In the genomic region with DNA sequence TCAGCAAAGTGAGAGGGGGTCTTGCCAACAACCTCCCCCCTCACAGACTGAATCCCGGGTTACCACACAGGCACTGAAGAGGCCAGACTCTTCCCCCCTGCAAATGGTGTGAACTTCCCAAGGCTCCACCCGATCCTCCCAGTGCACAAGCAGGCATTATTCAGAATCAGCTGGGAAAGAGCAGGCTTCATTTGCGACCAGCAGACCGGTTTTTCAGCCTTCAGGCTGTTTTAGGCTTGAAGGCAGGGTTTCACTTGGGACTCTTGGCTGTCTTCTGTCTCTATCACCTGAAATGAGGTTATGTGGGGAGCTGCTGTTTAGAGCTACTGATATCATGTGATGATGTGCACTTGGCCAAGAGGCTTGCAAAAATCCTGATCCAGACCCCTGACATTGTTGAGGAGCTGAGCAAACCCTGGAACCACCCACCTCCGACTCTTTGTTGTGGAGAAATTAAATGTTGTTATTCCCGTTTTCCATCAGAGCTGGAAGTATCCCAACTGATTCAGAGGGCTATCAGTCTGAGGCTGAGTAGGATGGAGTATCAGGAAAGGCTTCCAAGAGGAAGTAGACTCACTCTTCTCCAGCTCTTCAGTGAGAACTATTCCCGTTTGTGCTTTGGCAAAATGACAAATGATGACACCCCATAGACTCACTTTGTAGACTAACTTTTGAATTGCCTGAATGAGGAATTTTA, we compare ENCODE assay signal across 16 cellular contexts.
DNase-seq lines count a peak whose midpoint lies in the region; ATAC-seq and TF ChIP-seq lines count a peak whose summit lies in the region.
"Had no signal": no experiment of that assay in that cellular context is flagged by ENCODE, and none has a peak within 500 bp of the region (broad histone marks: within the 10 kb centered on the region; RNA-seq: fewer than 3 reads in every experiment).

No MANE protein-coding gene starts in this region.

- peak overlapping the region; percentile 8 to 96 (median 89) for H3K27ac Mint-ChIP-seq in nephron
- H3K27ac Mint-ChIP-seq: CD4-positive, CD25-positive, alpha-beta regulatory T cell; T-helper 1 cell treated with Interleukin-12 subunit alpha and Interleukin-12 subunit beta and Interleukin-4 antibody, amounts not matched to agents 30 μg/mL and 1 μg/mL, for 36 hours had no signal

- no peaks in the 10 kb centered on the region for H3K9me2 ChIP-seq in Karpas-422 (replicated peaks; ENCODE audit: insufficient read depth, low read length)

- H2AFZ ChIP-seq in Karpas-422 (ENCODE audit: low read length) = no peak overlapping the region

- H3K9me3 Mint-ChIP-seq in nephron = peaks cover 6% of the 10 kb centered on the region
- H3K9me3 Mint-ChIP-seq: CD4-positive, CD25-positive, alpha-beta regulatory T cell; T-helper 1 cell treated with Interleukin-12 subunit alpha and Interleukin-12 subunit beta and Interleukin-4 antibody, amounts not matched to agents 30 μg/mL and 1 μg/mL, for 36 hours had no signal

- no peak overlapping the region for H3K4me2 ChIP-seq in Karpas-422 (ENCODE audit: low read depth, low read length, poor library complexity, severe bottlenecking)

- no peaks in the 10 kb centered on the region for H3K36me3 ChIP-seq in Karpas-422 (ENCODE audit: insufficient read depth, low read length)
- H3K36me3 ChIP-seq: adrenal gland, neutrophil had no signal

- TF ChIP-seq CTCF in nephron (IDR thresholded peaks at IDR 0.05; ENCODE audit: unreplicated experiment in 3 of 3) = no peak

- peaks cover 24% of the 10 kb centered on the region for H3K4me1 ChIP-seq in Karpas-422 (ENCODE audit: low read length)

- no peak overlapping the region for H3K9ac ChIP-seq in Karpas-422 (ENCODE audit: low read length)

- ATAC-seq in GM21367 (IDR thresholded peaks at IDR 0.05; ENCODE audit: unreplicated experiment) = no peak
- ATAC-seq: GM12878 had no signal

- H3K4me1 Mint-ChIP-seq in nephron = peaks cover 50% of the 10 kb centered on the region

- no peaks in the 10 kb centered on the region for H3K27me3 ChIP-seq in Karpas-422 (ENCODE audit: low read length)
- H3K27me3 ChIP-seq: adrenal gland had no signal

- H3K4me3 ChIP-seq in Karpas-422 (ENCODE audit: low read length) = no peak overlapping the region
- H3K4me3 ChIP-seq: adrenal gland, GM12878 had no signal

- DNase-seq in AG20443 (ENCODE audit: low spot score) = peak; percentile 70
- DNase-seq in M059J (ENCODE audit: low read depth) = peak; percentile 89
- DNase-seq in dermis blood vessel endothelial cell = peak; percentile 10
- no peak for DNase-seq in NCI-H1092 treated with DMSO at 0.1 percent for 48 hours (lab: John Stamatoyannopoulos, UW)
- no peak for DNase-seq in Karpas-422
- DNase-seq in DMS153 (lab: John Stamatoyannopoulos, UW) = no peak
- DNase-seq: adrenal gland; CD4-positive, CD25-positive, alpha-beta regulatory T cell; kidney glomerular epithelial cell; NCI-H1105 treated with DMSO at 0.1 percent for 48 hours; stimulated activated CD4-positive, alpha-beta T cell treated with anti-CD3 and anti-CD28 coated beads, Interleukin-4, amount 100 ng/mL, for 1 hour had no signal

- peak overlapping the region in 2 of 3 experiments; percentile 56 to 72 for H3K4me3 Mint-ChIP-seq in nephron
- H3K4me3 Mint-ChIP-seq: CD4-positive, CD25-positive, alpha-beta regulatory T cell; T-helper 1 cell treated with Interleukin-12 subunit alpha and Interleukin-12 subunit beta and Interleukin-4 antibody, amounts not matched to agents 30 μg/mL and 1 μg/mL, for 36 hours had no signal

- H3K27me3 Mint-ChIP-seq in nephron (ENCODE audit: low read depth) = no peaks in the 10 kb centered on the region

- H3K9me3 ChIP-seq in Karpas-422 (ENCODE audit: low read length) = no peaks in the 10 kb centered on the region
- H3K9me3 ChIP-seq: adrenal gland, neutrophil had no signal

- no peak overlapping the region for H3K27ac ChIP-seq in Karpas-422 (ENCODE audit: low read length)
- H3K27ac ChIP-seq: neutrophil had no signal

- 0 out of 2 replicates have a peak, but pooled peaks cover 4% of the 10 kb centered on the region for H4K20me1 ChIP-seq in Karpas-422 (ENCODE audit: insufficient read depth, low read depth, low read length)

- no peaks in the 10 kb centered on the region for H3K36me3 Mint-ChIP-seq in nephron (ENCODE audit: low read depth)
- H3K36me3 Mint-ChIP-seq: CD4-positive, CD25-positive, alpha-beta regulatory T cell had no signal

- H3K79me2 ChIP-seq in Karpas-422 (ENCODE audit: low read length) = no peaks in the 10 kb centered on the region

Comparison
In these comparisons a context has a peak if more than half of its experiments do, and no peak if none do; other contexts are left out.
1. DNase-seq: peak in AG20443 (single experiment), M059J (single experiment) and dermis blood vessel endothelial cell (single experiment); none in NCI-H1092 treated with DMSO at 0.1 percent for 48 hours (single experiment), Karpas-422 (single experiment) and DMS153 (single experiment).